In the genomic region with DNA sequence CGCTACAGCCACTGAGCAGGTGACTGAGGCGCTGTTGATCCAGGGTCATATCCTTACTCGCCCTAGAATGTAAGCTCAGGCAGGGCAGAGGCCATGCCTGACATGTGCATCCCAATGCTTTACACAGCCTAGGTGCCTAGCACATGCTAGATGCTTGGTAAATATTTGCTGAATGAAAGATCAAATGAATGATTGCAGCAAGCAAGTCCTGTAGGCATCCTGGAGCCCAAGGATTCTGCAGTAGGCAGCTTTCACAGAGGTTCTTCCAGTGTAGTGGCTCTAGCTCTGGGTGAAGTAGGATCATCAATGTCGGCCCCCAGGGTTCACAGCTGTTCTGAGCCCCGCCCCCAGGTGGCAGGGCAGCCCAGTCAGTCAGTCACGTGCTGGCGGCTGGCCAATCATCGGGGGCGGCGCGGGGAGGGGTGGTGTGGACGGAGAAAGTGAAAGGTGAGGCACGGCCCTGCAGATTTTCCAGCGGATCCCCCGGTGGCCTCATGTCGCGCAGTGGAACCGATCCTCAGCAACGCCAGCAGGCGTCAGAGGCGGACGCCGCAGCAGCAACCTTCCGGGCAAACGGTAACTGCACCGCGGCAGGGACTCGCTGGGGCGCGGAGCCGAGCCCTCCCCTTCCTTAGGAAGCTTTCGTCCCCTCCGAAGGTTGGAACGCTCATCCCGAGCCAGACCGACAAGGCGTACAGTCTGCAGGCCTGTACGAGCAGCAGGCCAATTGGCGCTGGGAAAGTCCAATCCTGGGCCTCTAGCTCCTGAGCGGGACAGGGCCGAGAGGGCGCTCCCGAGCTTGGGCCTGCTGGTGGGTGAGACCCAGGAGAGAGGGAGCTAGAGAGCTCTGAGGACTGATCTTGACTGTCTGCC, we compare ENCODE assay signal across 8 cellular contexts. TPM values are rescaled to one million over a fixed set of nuclear protein-coding genes. Genes with fewer than 3 reads are reported as not detected.
DNase-seq lines count a peak whose midpoint lies in the region; ATAC-seq and TF ChIP-seq lines count a peak whose summit lies in the region.

A gene (plus strand): TSS at position 465 of the 873 bp plus-strand sequence. CDS start 30 bp downstream, at position 495.

- H3K27ac ChIP-seq in OCI-LY7 (ENCODE audit: low read depth, low read length, poor library complexity, severe bottlenecking): peak within 1 kb of the TSS; percentile 65

- H3K9me3 ChIP-seq in OCI-LY7 (ENCODE audit: low read length): no peaks in the 10 kb centered on the region

- TF ChIP-seq CTCF in OCI-LY7 (conservative IDR thresholded peaks at IDR 0.05; ENCODE audit: low read length): peak; percentile 80
- TF ChIP-seq CTCF in epithelial cell of esophagus (IDR thresholded peaks at IDR 0.05; ENCODE audit: insufficient read depth, low read depth, low read length, missing control alignments): peak; percentile 45

- DNase-seq in DMS114 treated with DMSO at 0.1 percent for 48 hours (lab: John Stamatoyannopoulos, UW; ENCODE audit: unreplicated experiment): peak; percentile 66
- DNase-seq in HuH-7.5 (ENCODE audit: low spot score): peak; percentile 84
- peak; percentile 93 for DNase-seq in OCI-LY7 (ENCODE audit: low spot score)
- peak; percentile 98 for DNase-seq in activated T-cell treated with anti-CD3 and anti-CD28 coated beads for 4 hours
- peak; percentile 86 for DNase-seq in epithelial cell of esophagus (ENCODE audit: low read depth)
- peak; percentile 95 for DNase-seq in mucosa of gallbladder (ENCODE audit: low spot score)
- DNase-seq in stimulated activated CD8-positive, alpha-beta memory T cell treated with anti-CD3 and anti-CD28 coated beads, Interleukin-4, amount 100 ng/mL, for 24 hours (ENCODE audit: low read depth): peak; percentile 95

- ATAC-seq in GM21526 (IDR thresholded peaks at IDR 0.05; ENCODE audit: low FRiP score, unreplicated experiment): peak; percentile 76

- H3K36me3 ChIP-seq in OCI-LY7 (ENCODE audit: insufficient read depth, low read length): peaks cover 23% of the 10 kb centered on the region

- H3K4me2 ChIP-seq in OCI-LY7 (ENCODE audit: low read length): peak within 1 kb of the TSS; percentile 84

- BruUV-seq in OCI-LY7 (replicated peaks; lab: Mats Ljungman, UMichigan): TSS peak; percentile 57

- peaks cover 11% of the 10 kb centered on the region; the same call in 1 of the 2 replicates for H3K79me2 ChIP-seq in OCI-LY7 (ENCODE audit: insufficient read depth, low read depth, low read length)

- H3K9me2 ChIP-seq in OCI-LY7 (ENCODE audit: insufficient read depth, low read length): no peaks in the 10 kb centered on the region

- CTCF ChIA-PET in OCI-LY7 (lab: Charles Lee; ENCODE audit: unreplicated experiment): interaction anchor here (0.5 to 3.5 kb wide), 8 partner anchors 9 to 515 kb away, joined by 3 to 35 read pairs (median 4); a partner anchor contains a TSS

- peak within 1 kb of the TSS; percentile 80 for H3K4me3 ChIP-seq in OCI-LY7 (ENCODE audit: low read depth, low read length, poor library complexity, severe bottlenecking)
- H3K4me3 ChIP-seq in epithelial cell of esophagus (ENCODE audit: low read length): peak within 1 kb of the TSS; percentile 73

- H2AFZ ChIP-seq in OCI-LY7 (ENCODE audit: low read length): peak within 1 kb of the TSS; percentile 77

- POLR2A ChIA-PET in OCI-LY7 (lab: Charles Lee): interaction anchor here (0.6 to 5.2 kb wide), 8 partner anchors 10 to 515 kb away, joined by 3 to 66 read pairs (median 4); a partner anchor contains a TSS

- H3K4me1 ChIP-seq in OCI-LY7 (ENCODE audit: insufficient read depth, low read length, poor library complexity, severe bottlenecking): peaks cover 21% of the 10 kb centered on the region

- intact Hi-C loops in OCI-LY7 (cut with micrococcal nuclease; ENCODE audit: unreplicated experiment): loop anchor here (1.0 kb wide), 2 partner anchors 8 to 19 kb away; no protein-coding TSS in a partner anchor

- no peaks in the 10 kb centered on the region for H4K20me1 ChIP-seq in OCI-LY7 (ENCODE audit: insufficient read depth, low read length)

RNA-seq across cellular contexts. Expression of the gene that starts here (rescaled TPM):
- 78.2 and 90.9 TPM in 2 replicates for total RNA-seq in OCI-LY7 (2014; rRNA removed; shearing (Covaris generic))
- total RNA-seq in OCI-LY7 (2022): 61.2 and 62.5 TPM in 2 replicates
- 63.6 TPM for total RNA-seq in mucosa of gallbladder

Comparison
In these comparisons a context has a peak if more than half of its experiments do, and no peak if none do; other contexts are left out.
1. Peak in every context shown above with its lines: DNase-seq, ATAC-seq, H3K4me3 ChIP-seq and H3K27ac ChIP-seq.